ENCODE assay signal across 19 cellular contexts in genomic region chr17:19433727-19434340, GRCh38. TPM values are rescaled to one million over a fixed set of nuclear protein-coding genes. Genes with fewer than 3 reads are reported as not detected.
DNase-seq lines count a peak whose midpoint lies in the region; ATAC-seq and TF ChIP-seq lines count a peak whose summit lies in the region.
"Had no signal": no experiment of that assay in that cellular context is flagged by ENCODE, and none has a peak within 500 bp of the region (broad histone marks: within the 10 kb centered on the region; RNA-seq: fewer than 3 reads in every experiment).

No MANE protein-coding gene starts in this region.

- no peak overlapping the region for H3K9ac ChIP-seq in HUES64 (ENCODE audit: low read depth, low read length)
- H3K9ac ChIP-seq in endodermal cell (ENCODE audit: extremely low read depth, low read length, poor library complexity, severe bottlenecking) = no peak overlapping the region
- H3K9ac ChIP-seq: SK-N-SH had no signal

- peak overlapping the region; percentile 36; the same call in 1 of the 2 replicates for H3K27ac ChIP-seq in HUES64 (ENCODE audit: low read depth, low read length)
- no peak overlapping the region for H3K27ac ChIP-seq in endodermal cell (ENCODE audit: low read depth, low read length)
- H3K27ac ChIP-seq: 22Rv1 had no signal

- no peaks in the 10 kb centered on the region for H3K27me3 ChIP-seq in HUES64 (ENCODE audit: insufficient read depth, low read length)
- H3K27me3 ChIP-seq in endodermal cell (ENCODE audit: control insufficient read depth, insufficient read depth, low read length, poor library complexity, severe bottlenecking) = no peaks in the 10 kb centered on the region
- H3K27me3 ChIP-seq: BE2C had no signal

- ATAC-seq in HG02981 (IDR thresholded peaks at IDR 0.05; ENCODE audit: unreplicated experiment) = no peak
- no peak for ATAC-seq in GM21381 (IDR thresholded peaks at IDR 0.05; ENCODE audit: unreplicated experiment)

- peaks cover 2% of the 10 kb centered on the region for H3K27me3 Mint-ChIP-seq in activated naive CD4-positive, alpha-beta T cell treated with anti-CD3 and anti-CD28 coated beads, Interleukin-2, amount 50 U/mL, for 24 hours
- peaks cover under 1% of the 10 kb centered on the region for H3K27me3 Mint-ChIP-seq in activated naive CD4-positive, alpha-beta T cell treated with anti-CD3 and anti-CD28 coated beads for 36 hours (ENCODE audit: low read depth)
- H3K27me3 Mint-ChIP-seq in endodermal cell (ENCODE audit: insufficient read depth) = no peaks in the 10 kb centered on the region
- peaks cover 12% of the 10 kb centered on the region for H3K27me3 Mint-ChIP-seq in T-helper 2 cell treated with Interferon-gamma antibody and Interleukin-4, amounts not matched to agents 5 μg/mL and 100 μg/mL, for 36 hours (ENCODE audit: low read depth)
- H3K27me3 Mint-ChIP-seq in glutamatergic neuron (ENCODE audit: unreplicated experiment) = no peaks in the 10 kb centered on the region
- H3K27me3 Mint-ChIP-seq: CD4-positive, alpha-beta T cell had no signal

- H3K4me1 ChIP-seq in HUES64 (ENCODE audit: insufficient read depth, low read length) (peaks cover 41% of the 10 kb centered on the region), endodermal cell (ENCODE audit: control insufficient read depth, insufficient read depth, low read length) (peaks cover 10% of the 10 kb centered on the region)
- H3K4me1 ChIP-seq: BE2C had no signal

- TF ChIP-seq CTCF in endodermal cell (conservative IDR thresholded peaks at IDR 0.05) (peak; percentile 58), glutamatergic neuron (IDR thresholded peaks at IDR 0.05; ENCODE audit: partially characterized antibody, unreplicated experiment) (no peak)

- H3K9me3 Mint-ChIP-seq in activated naive CD4-positive, alpha-beta T cell treated with anti-CD3 and anti-CD28 coated beads, Interleukin-2, amount 50 U/mL, for 24 hours = no peaks in the 10 kb centered on the region
- no peaks in the 10 kb centered on the region for H3K9me3 Mint-ChIP-seq in activated naive CD4-positive, alpha-beta T cell treated with anti-CD3 and anti-CD28 coated beads for 36 hours
- peaks cover 6% of the 10 kb centered on the region for H3K9me3 Mint-ChIP-seq in endodermal cell
- no peaks in the 10 kb centered on the region for H3K9me3 Mint-ChIP-seq in T-helper 2 cell treated with Interferon-gamma antibody and Interleukin-4, amounts not matched to agents 5 μg/mL and 100 μg/mL, for 36 hours
- peaks cover 2% of the 10 kb centered on the region for H3K9me3 Mint-ChIP-seq in glutamatergic neuron (ENCODE audit: unreplicated experiment)
- H3K9me3 Mint-ChIP-seq: CD4-positive, alpha-beta T cell had no signal

- H3K27ac Mint-ChIP-seq in activated naive CD4-positive, alpha-beta T cell treated with anti-CD3 and anti-CD28 coated beads, Interleukin-2, amount 50 U/mL, for 24 hours = peak overlapping the region; percentile 20
- H3K27ac Mint-ChIP-seq in activated naive CD4-positive, alpha-beta T cell treated with anti-CD3 and anti-CD28 coated beads for 36 hours = no peak overlapping the region
- H3K27ac Mint-ChIP-seq in endodermal cell = peak overlapping the region; percentile 77
- H3K27ac Mint-ChIP-seq in T-helper 2 cell treated with Interferon-gamma antibody and Interleukin-4, amounts not matched to agents 5 μg/mL and 100 μg/mL, for 36 hours = no peak overlapping the region
- no peak overlapping the region for H3K27ac Mint-ChIP-seq in glutamatergic neuron (ENCODE audit: unreplicated experiment)
- H3K27ac Mint-ChIP-seq: CD4-positive, alpha-beta T cell had no signal

- intact Hi-C loops in activated naive CD4-positive, alpha-beta T cell treated with anti-CD3 and anti-CD28 coated beads for 36 hours (cut with micrococcal nuclease) = no loop called here

- H3K9me3 ChIP-seq in HUES64 (ENCODE audit: insufficient read depth, low read depth, low read length) = no peaks in the 10 kb centered on the region
- H3K9me3 ChIP-seq in endodermal cell (ENCODE audit: control insufficient read depth, low read length) = peaks cover 8% of the 10 kb centered on the region
- H3K9me3 ChIP-seq: BE2C, SK-N-SH had no signal

- CTCF ChIA-PET in activated naive CD4-positive, alpha-beta T cell treated with anti-CD3 and anti-CD28 coated beads for 36 hours (lab: Charles Lee) = interaction anchor here (0.9 to 1.7 kb wide), 8 partner anchors 9 to 329 kb away, joined by 3 to 5 read pairs (median 3); partner anchors contain the start of gene B9D1

- no peak for DNase-seq in activated naive CD4-positive, alpha-beta T cell treated with anti-CD3 and anti-CD28 coated beads for 36 hours
- DNase-seq in endodermal cell (peak; percentile 73), glutamatergic neuron (no peak)
- DNase-seq in T-helper 2 cell treated with Interferon-gamma antibody and Interleukin-4, amounts not matched to agents 5 μg/mL and 100 μg/mL, for 36 hours (ENCODE audit: low spot score) = no peak
- DNase-seq: BE2C; CD4-positive, alpha-beta T cell; DMS53; H7; NCI-H1105; NCI-H1694 treated with DMSO at 0.1 percent for 48 hours; NCI-H2107; NCI-H226; SHP77; SK-N-SH had no signal

- no peaks in the 10 kb centered on the region for H3K4me1 Mint-ChIP-seq in activated naive CD4-positive, alpha-beta T cell treated with anti-CD3 and anti-CD28 coated beads, Interleukin-2, amount 50 U/mL, for 24 hours
- no peaks in the 10 kb centered on the region for H3K4me1 Mint-ChIP-seq in activated naive CD4-positive, alpha-beta T cell treated with anti-CD3 and anti-CD28 coated beads for 36 hours (ENCODE audit: low read depth)
- H3K4me1 Mint-ChIP-seq in endodermal cell = peaks cover 56% of the 10 kb centered on the region
- H3K4me1 Mint-ChIP-seq in T-helper 2 cell treated with Interferon-gamma antibody and Interleukin-4, amounts not matched to agents 5 μg/mL and 100 μg/mL, for 36 hours (ENCODE audit: low read depth) = no peaks in the 10 kb centered on the region
- peaks cover 3% of the 10 kb centered on the region for H3K4me1 Mint-ChIP-seq in glutamatergic neuron (ENCODE audit: low read depth, unreplicated experiment)

- 77% methylated on average over 1 of the region's 2 CpGs for WGBS in HUES64
- 68 to 89% methylated on average over 1 to 2 of the region's 2 CpGs for WGBS in endodermal cell (ENCODE audit: insufficient coverage in 1 of 2, insufficient read length in 1 of 2), 2 experiments

- no peaks in the 10 kb centered on the region for H3K36me3 ChIP-seq in HUES64 (ENCODE audit: insufficient read depth, low read length)
- H3K36me3 ChIP-seq in endodermal cell (ENCODE audit: control insufficient read depth, insufficient read depth, low read length) = no peaks in the 10 kb centered on the region
- H3K36me3 ChIP-seq: BE2C had no signal

- H3K4me3 ChIP-seq in HUES64 (ENCODE audit: low read length) (no peak overlapping the region), endodermal cell (ENCODE audit: low read length) (no peak overlapping the region)

- H3K4me3 Mint-ChIP-seq in activated naive CD4-positive, alpha-beta T cell treated with anti-CD3 and anti-CD28 coated beads, Interleukin-2, amount 50 U/mL, for 24 hours = no peak overlapping the region
- H3K4me3 Mint-ChIP-seq in activated naive CD4-positive, alpha-beta T cell treated with anti-CD3 and anti-CD28 coated beads for 36 hours = no peak overlapping the region
- H3K4me3 Mint-ChIP-seq in endodermal cell (no peak overlapping the region), glutamatergic neuron (ENCODE audit: unreplicated experiment) (no peak overlapping the region)
- no peak overlapping the region for H3K4me3 Mint-ChIP-seq in T-helper 2 cell treated with Interferon-gamma antibody and Interleukin-4, amounts not matched to agents 5 μg/mL and 100 μg/mL, for 36 hours
- H3K4me3 Mint-ChIP-seq: CD4-positive, alpha-beta T cell had no signal

- no peaks in the 10 kb centered on the region for H3K36me3 Mint-ChIP-seq in activated naive CD4-positive, alpha-beta T cell treated with anti-CD3 and anti-CD28 coated beads, Interleukin-2, amount 50 U/mL, for 24 hours
- no peaks in the 10 kb centered on the region for H3K36me3 Mint-ChIP-seq in activated naive CD4-positive, alpha-beta T cell treated with anti-CD3 and anti-CD28 coated beads for 36 hours (ENCODE audit: low read depth)
- no peaks in the 10 kb centered on the region for H3K36me3 Mint-ChIP-seq in endodermal cell (ENCODE audit: low read depth)
- no peaks in the 10 kb centered on the region for H3K36me3 Mint-ChIP-seq in T-helper 2 cell treated with Interferon-gamma antibody and Interleukin-4, amounts not matched to agents 5 μg/mL and 100 μg/mL, for 36 hours (ENCODE audit: low read depth)
- no peaks in the 10 kb centered on the region for H3K36me3 Mint-ChIP-seq in glutamatergic neuron (ENCODE audit: unreplicated experiment)

RNA-seq across cellular contexts. Expression of gene RNF112, which starts 22.8 kb away (rescaled TPM):
- under 1 TPM; 0.31 to 0.32 TPM for total RNA-seq in activated naive CD4-positive, alpha-beta T cell treated with anti-CD3 and anti-CD28 coated beads for 36 hours
- 1.1 TPM for polyA plus RNA-seq in HUES64 (2013, experiment 1 of 2)
- 1.2 TPM for polyA plus RNA-seq in HUES64 (2013, experiment 2 of 2)
- total RNA-seq in endodermal cell (1 to 10 TPM; 1.1 to 1.9 TPM), glutamatergic neuron (ENCODE audit: unreplicated experiment) (8.6 TPM)
- polyA plus RNA-seq in endodermal cell (2013, experiment 1 of 2) = 1.4 TPM
- polyA plus RNA-seq in endodermal cell (2013, experiment 2 of 2) = 1.1 TPM

RNA-seq across cellular contexts. Expression of gene MFAP4, which starts 46.8 kb away (rescaled TPM):
- total RNA-seq in activated naive CD4-positive, alpha-beta T cell treated with anti-CD3 and anti-CD28 coated beads for 36 hours = not detected
- 5.8 TPM for polyA plus RNA-seq in HUES64 (2013, experiment 1 of 2)
- polyA plus RNA-seq in HUES64 (2013, experiment 2 of 2) = 5.0 TPM
- total RNA-seq in endodermal cell (10 to 100 TPM; 11.1 to 36.8 TPM), glutamatergic neuron (ENCODE audit: unreplicated experiment) (37.7 TPM)
- polyA plus RNA-seq in endodermal cell (2013, experiment 1 of 2) = 20.4 TPM
- polyA plus RNA-seq in endodermal cell (2013, experiment 2 of 2) = 18.1 TPM
- total RNA-seq: CD4-positive, alpha-beta T cell had no signal

RNA-seq across cellular contexts. Expression of gene MAPK7, which starts 55.5 kb away (rescaled TPM):
- total RNA-seq in activated naive CD4-positive, alpha-beta T cell treated with anti-CD3 and anti-CD28 coated beads for 36 hours = 10 to 100 TPM in 1 of 2 experiments, 1 to 10 TPM in 1; 8.7 to 10.7 TPM
- polyA plus RNA-seq in HUES64 (2013, experiment 1 of 2) = 29.0 TPM
- polyA plus RNA-seq in HUES64 (2013, experiment 2 of 2) = 25.9 TPM
- 10 to 100 TPM; 33.3 to 53.4 TPM for total RNA-seq in endodermal cell
- polyA plus RNA-seq in endodermal cell (2013, experiment 1 of 2) = 29.3 TPM
- polyA plus RNA-seq in endodermal cell (2013, experiment 2 of 2) = 25.5 TPM
- 70.6 TPM for total RNA-seq in glutamatergic neuron (ENCODE audit: unreplicated experiment)

Comparison
In these comparisons a context has a peak if more than half of its experiments do, and no peak if none do; other contexts are left out.
1. H3K27ac Mint-ChIP-seq: peak in activated naive CD4-positive, alpha-beta T cell treated with anti-CD3 and anti-CD28 coated beads, Interleukin-2, amount 50 U/mL, for 24 hours (single experiment) and endodermal cell (single experiment); none in activated naive CD4-positive, alpha-beta T cell treated with anti-CD3 and anti-CD28 coated beads for 36 hours (single experiment), T-helper 2 cell treated with Interferon-gamma antibody and Interleukin-4, amounts not matched to agents 5 μg/mL and 100 μg/mL, for 36 hours (single experiment) and glutamatergic neuron (single experiment).
2. RNA of gene MFAP4, which starts 46.8 kb away (total RNA-seq): 37.7 TPM in glutamatergic neuron (single experiment) and 11.1 to 36.8 TPM in endodermal cell; not detected in activated naive CD4-positive, alpha-beta T cell treated with anti-CD3 and anti-CD28 coated beads for 36 hours; every median in the first group is over 10 times any median in the second.